In genomic region chr7:7181519-7182155, GRCh38 we compare ENCODE assay signal across 8 cellular contexts. TPM values are rescaled to one million over a fixed set of nuclear protein-coding genes. Genes with fewer than 3 reads are reported as not detected.
DNase-seq lines count a peak whose midpoint lies in the region; ATAC-seq and TF ChIP-seq lines count a peak whose summit lies in the region.

No MANE protein-coding gene starts in this region.

- intact Hi-C loops in left ventricle myocardium inferior (cut with micrococcal nuclease): no loop called here
- intact Hi-C loops in psoas muscle (cut with DNase I): loop anchor here in 1 of 2 donors (10.0 kb wide), 1 partner anchor 383 kb away; the partner anchor contains the start of gene MIOS

- DNase-seq in DMS53 (lab: John Stamatoyannopoulos, UW): peak; percentile 90
- peak; percentile 29 for DNase-seq in HPDE6-E6E7 (ENCODE audit: extremely low spot score)
- DNase-seq in RPMI7951 (ENCODE audit: low read depth): peak; percentile 53
- DNase-seq in left ventricle myocardium inferior: no peak
- peak; percentile 20 to 46 for DNase-seq in psoas muscle
- DNase-seq in ecto neural progenitor cell (ENCODE audit: low spot score): no peak

- H3K4me3 ChIP-seq in left ventricle myocardium inferior (peak overlapping the region; percentile 92), psoas muscle (peak overlapping the region; percentile 94)

- H3K36me3 Mint-ChIP-seq in activated naive CD8-positive, alpha-beta T cell: peaks cover 3% of the 10 kb centered on the region

- no peaks in the 10 kb centered on the region for H3K27me3 ChIP-seq in left ventricle myocardium inferior (ENCODE audit: low read depth)
- no peaks in the 10 kb centered on the region for H3K27me3 ChIP-seq in psoas muscle (ENCODE audit: insufficient read depth in 3 of 3, low read length in 2 of 3)

- H3K27ac ChIP-seq in left ventricle myocardium inferior (replicated peaks): peak overlapping the region; percentile 98
- H3K27ac ChIP-seq in psoas muscle: peak overlapping the region; percentile 96

- WGBS in psoas muscle, 3 donors: 1 to 2% (median 1%) methylated on average over 12 of the region's 12 CpGs

- no peaks in the 10 kb centered on the region for H3K36me3 ChIP-seq in left ventricle myocardium inferior
- H3K36me3 ChIP-seq in psoas muscle (ENCODE audit: insufficient read depth in 1 of 2, low read depth in 1 of 2): no peaks in the 10 kb centered on the region

- H3K9me3 ChIP-seq in left ventricle myocardium inferior (replicated peaks): no peaks in the 10 kb centered on the region
- H3K9me3 ChIP-seq in psoas muscle: no peaks in the 10 kb centered on the region

- no peaks in the 10 kb centered on the region for H3K9me3 Mint-ChIP-seq in activated naive CD8-positive, alpha-beta T cell (ENCODE audit: low read depth)

- H3K4me1 ChIP-seq in left ventricle myocardium inferior (peaks cover 40% of the 10 kb centered on the region), psoas muscle (peaks cover 20% of the 10 kb centered on the region)

- H3K4me3 Mint-ChIP-seq in activated naive CD8-positive, alpha-beta T cell: peak overlapping the region; percentile 92

- H3K27ac Mint-ChIP-seq in activated naive CD8-positive, alpha-beta T cell: peak overlapping the region; percentile 98

- H3K4me1 Mint-ChIP-seq in activated naive CD8-positive, alpha-beta T cell (ENCODE audit: low read depth): peaks cover 12% of the 10 kb centered on the region

- H3K27me3 Mint-ChIP-seq in activated naive CD8-positive, alpha-beta T cell: no peaks in the 10 kb centered on the region

- peak; percentile 44 for ATAC-seq in GM21367 (IDR thresholded peaks at IDR 0.05; ENCODE audit: unreplicated experiment)
- ATAC-seq in psoas muscle: peak; percentile 18 to 46 (median 34)

- TF ChIP-seq CTCF in left ventricle myocardium inferior (IDR thresholded peaks at IDR 0.05; ENCODE audit: borderline replicate concordance): no peak
- TF ChIP-seq CTCF in psoas muscle (IDR thresholded peaks at IDR 0.05): no peak

RNA-seq across cellular contexts. Expression of gene C1GALT1, which starts 0.7 kb away (rescaled TPM):
- 44.9 and 60.0 TPM in 2 replicates for total RNA-seq in RPMI7951 (2014; rRNA removed; shearing (Covaris generic))
- total RNA-seq in left ventricle myocardium inferior: 19.4 TPM
- total RNA-seq in psoas muscle: 10 to 100 TPM; 12.5 to 23.3 (median 15.2) TPM
- 10 to 100 TPM in 1 of 3 donors, 1 to 10 TPM in 2; 3.9 to 18.8 (median 6.2) TPM for polyA plus RNA-seq in psoas muscle

Comparison
In these comparisons a context has a peak if more than half of its experiments do, and no peak if none do; other contexts are left out.
1. DNase-seq: peak in DMS53 (single experiment), HPDE6-E6E7 (single experiment), RPMI7951 (single experiment) and psoas muscle (2 of 2); none in left ventricle myocardium inferior (single experiment) and ecto neural progenitor cell (single experiment).